23 cellular contexts compared by ENCODE assay signal in the genomic region with DNA sequence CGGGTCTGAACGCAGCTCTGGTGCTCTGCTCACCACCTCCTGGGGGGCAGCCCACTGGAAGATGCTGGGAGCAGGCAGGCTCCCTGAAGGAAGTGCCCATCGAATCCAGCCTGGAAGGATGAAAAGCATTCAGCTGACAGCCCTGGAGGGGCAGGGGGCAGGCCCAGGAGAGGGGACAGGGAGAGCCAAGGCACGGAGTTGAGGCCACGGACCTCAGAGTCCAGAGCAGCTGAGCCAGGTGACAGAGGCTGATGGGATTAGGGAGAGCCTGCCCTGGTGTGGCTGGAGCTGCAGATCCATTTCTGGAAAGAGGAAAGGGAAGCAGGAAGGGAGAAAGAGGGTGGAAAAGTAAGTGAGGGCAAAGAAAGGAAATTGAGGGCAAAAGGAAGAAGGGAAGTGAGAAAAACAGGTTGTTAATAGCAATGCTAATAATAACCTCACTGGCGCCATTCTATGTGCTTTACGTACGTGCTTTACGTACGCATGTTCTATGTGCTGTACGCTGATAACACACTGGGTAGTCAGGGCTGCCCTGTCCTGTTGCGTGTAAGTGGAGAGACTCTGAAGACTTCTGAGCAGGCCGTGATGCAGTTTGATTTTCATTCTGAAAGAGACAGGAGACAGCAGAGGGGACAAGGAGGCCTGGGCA. TPM values are rescaled to one million over a fixed set of nuclear protein-coding genes. Genes with fewer than 3 reads are reported as not detected.
DNase-seq lines count a peak whose midpoint lies in the region; TF ChIP-seq lines count a peak whose summit lies in the region.
"Had no signal": no experiment of that assay in that cellular context is flagged by ENCODE, and none has a peak within 500 bp of the region (broad histone marks: within the 10 kb centered on the region; RNA-seq: fewer than 3 reads in every experiment).

No MANE protein-coding gene starts in this region.

- intact Hi-C loops in dorsolateral prefrontal cortex (cut with DNase I), result no loop called here

- peaks cover 0 to 56% (median 11%) of the 10 kb centered on the region in 45 donors for H3K27me3 ChIP-seq in dorsolateral prefrontal cortex
- H3K27me3 ChIP-seq: thyroid gland had no signal

- H3K27me3 Mint-ChIP-seq in type B pancreatic cell, result no peaks in the 10 kb centered on the region

- TF ChIP-seq CTCF in type B pancreatic cell (conservative IDR thresholded peaks at IDR 0.05) (no peak), dorsolateral prefrontal cortex (IDR thresholded peaks at IDR 0.05 in 54 of 56, conservative IDR thresholded peaks at IDR 0.05 in 2 of 56; ENCODE audit: low read depth in 1 of 56, partially characterized antibody in 56 of 56) (no peak)

- H3K4me1 Mint-ChIP-seq in type B pancreatic cell (ENCODE audit: unreplicated experiment), result peaks cover 14% of the 10 kb centered on the region
- H3K4me1 Mint-ChIP-seq: activated naive CD4-positive, alpha-beta T cell treated with anti-CD3 and anti-CD28 coated beads, Interleukin-2, amount 10 ng/mL, durations not matched to agents 7 days and 5 days had no signal

- H3K36me3 Mint-ChIP-seq in type B pancreatic cell, result no peaks in the 10 kb centered on the region
- H3K36me3 Mint-ChIP-seq: activated naive CD4-positive, alpha-beta T cell treated with anti-CD3 and anti-CD28 coated beads, Interleukin-2, amount 10 ng/mL, durations not matched to agents 7 days and 5 days had no signal

- no peak overlapping the region for H3K27ac ChIP-seq in dorsolateral prefrontal cortex
- H3K27ac ChIP-seq: epithelial cell of prostate, thyroid gland had no signal

- peak overlapping the region; percentile 27 for H3K27ac Mint-ChIP-seq in type B pancreatic cell
- H3K27ac Mint-ChIP-seq: activated naive CD4-positive, alpha-beta T cell treated with anti-CD3 and anti-CD28 coated beads, Interleukin-2, amount 10 ng/mL, durations not matched to agents 7 days and 5 days; activated T-cell treated with anti-CD3 and anti-CD28 coated beads, Interleukin-2, amount 50 U/mL, for 72 hours; stimulated activated naive CD8-positive, alpha-beta T cell treated with anti-CD3 and anti-CD28 coated beads, Interleukin-15, Interleukin-2, amounts not matched to agents 100 ng/mL and 50 ng/mL, for 24 hours had no signal

- peak; percentile 36 for DNase-seq in NCI-H82 (lab: John Stamatoyannopoulos, UW)
- no peak for DNase-seq in NCI-H82 treated with DMSO at 0.1 percent for 48 hours (lab: John Stamatoyannopoulos, UW; ENCODE audit: unreplicated experiment)
- DNase-seq in NAMALWA (ENCODE audit: low spot score), result peak; percentile 71
- DNase-seq in erythroblast (lab: John Stamatoyannopoulos, UW), result peak; percentile 15 to 22
- no peak for DNase-seq in type B pancreatic cell (ENCODE audit: extremely low spot score, unreplicated experiment)
- DNase-seq in dorsolateral prefrontal cortex, result no peak
- no peak for DNase-seq in activated gamma-delta T cell treated with Interleukin-2 at 50 U/mL for 16 hours
- DNase-seq in 8988T, result no peak
- DNase-seq: activated naive CD4-positive, alpha-beta T cell treated with anti-CD3 and anti-CD28 coated beads, Interleukin-2, amount 10 ng/mL, durations not matched to agents 7 days and 5 days; activated T-cell treated with anti-CD3 and anti-CD28 coated beads, Interleukin-2, amount 50 U/mL, for 72 hours; AML-193; aorta; central memory CD4-positive, alpha-beta T cell; foreskin melanocyte; hippocampal formation; MM.1S; NCI-H2171; NCI-H524; stimulated activated CD4-positive, alpha-beta T cell treated with anti-CD3 and anti-CD28 coated beads, Interleukin-2, amount 100 ng/mL, for 48 hours; thyroid gland had no signal

- H3K4me3 Mint-ChIP-seq in type B pancreatic cell, result peak overlapping the region; percentile 4
- H3K4me3 Mint-ChIP-seq: activated naive CD4-positive, alpha-beta T cell treated with anti-CD3 and anti-CD28 coated beads, Interleukin-2, amount 10 ng/mL, durations not matched to agents 7 days and 5 days; activated T-cell treated with anti-CD3 and anti-CD28 coated beads, Interleukin-2, amount 50 U/mL, for 72 hours; stimulated activated naive CD8-positive, alpha-beta T cell treated with anti-CD3 and anti-CD28 coated beads, Interleukin-15, Interleukin-2, amounts not matched to agents 100 ng/mL and 50 ng/mL, for 24 hours had no signal

- H3K4me3 ChIP-seq in dorsolateral prefrontal cortex, result no peak overlapping the region
- H3K4me3 ChIP-seq: thyroid gland had no signal

- H3K9me3 Mint-ChIP-seq in type B pancreatic cell, result no peaks in the 10 kb centered on the region
- H3K9me3 Mint-ChIP-seq: activated naive CD4-positive, alpha-beta T cell treated with anti-CD3 and anti-CD28 coated beads, Interleukin-2, amount 10 ng/mL, durations not matched to agents 7 days and 5 days; activated T-cell treated with anti-CD3 and anti-CD28 coated beads, Interleukin-2, amount 50 U/mL, for 72 hours; stimulated activated naive CD8-positive, alpha-beta T cell treated with anti-CD3 and anti-CD28 coated beads, Interleukin-15, Interleukin-2, amounts not matched to agents 100 ng/mL and 50 ng/mL, for 24 hours had no signal

- no peak for TF ChIP-seq POLR2A in erythroblast (IDR thresholded peaks at IDR 0.05; ENCODE audit: low read length)

RNA-seq across cellular contexts. Expression of a gene that starts 52.6 kb away (rescaled TPM):
- total RNA-seq in type B pancreatic cell (ENCODE audit: low replicate concordance), result 13.6 and 33.6 TPM in 2 replicates
- under 1 TPM in 12 of 120 experiments, not detected in 108; 0.06 to 0.70 (median 0.18) TPM for total RNA-seq in dorsolateral prefrontal cortex
- total RNA-seq: activated T-cell treated with anti-CD3 and anti-CD28 coated beads, Interleukin-2, amount 50 U/mL, for 72 hours; liver had no signal

Comparison
In these comparisons a context has a peak if more than half of its experiments do, and no peak if none do; other contexts are left out.
1. DNase-seq: peak in NCI-H82 (single experiment), NAMALWA (single experiment) and erythroblast (2 of 2); none in NCI-H82 treated with DMSO at 0.1 percent for 48 hours (single experiment), type B pancreatic cell (single experiment), dorsolateral prefrontal cortex (0 of 10), activated gamma-delta T cell treated with Interleukin-2 at 50 U/mL for 16 hours (single experiment) and 8988T (single experiment).